Comparison of ENCODE assay signal across 9 cellular contexts in genomic region chrX:49106930-49107329, GRCh38. TPM values are rescaled to one million over a fixed set of nuclear protein-coding genes. Genes with fewer than 3 reads are reported as not detected.
DNase-seq lines count a peak whose midpoint lies in the region; TF ChIP-seq lines count a peak whose summit lies in the region.
"Had no signal": no experiment of that assay in that cellular context is flagged by ENCODE, and none has a peak within 500 bp of the region (broad histone marks: within the 10 kb centered on the region; RNA-seq: fewer than 3 reads in every experiment).

No MANE protein-coding gene starts in this region.

- H3K9me2 ChIP-seq in SK-N-SH: no peaks in the 10 kb centered on the region

- H3K36me3 ChIP-seq in SK-N-SH (replicated peaks in 1 of 2; ENCODE audit: control insufficient read depth in 1 of 2, insufficient read depth in 2 of 2, low read length in 1 of 2): peaks cover 6 to 8% of the 10 kb centered on the region in 2 experiments
- H3K36me3 ChIP-seq in prostate gland: no peaks in the 10 kb centered on the region

- H4K20me1 ChIP-seq in SK-N-SH (ENCODE audit: insufficient read depth): no peaks in the 10 kb centered on the region

- CTCF ChIA-PET in SK-N-SH (lab: Yijun Ruan, JAX): interaction anchor here (0.7 to 1.0 kb wide), 3 partner anchors 13 to 39 kb away, joined by 3 to 4 read pairs (median 4); no protein-coding TSS in a partner anchor

- peak; percentile 56 for TF ChIP-seq RAD21 in SK-N-SH (IDR thresholded peaks at IDR 0.05; ENCODE audit: low read length)

- H3K4me1 ChIP-seq in SK-N-SH (ENCODE audit: control insufficient read depth in 1 of 2, insufficient read depth in 2 of 2, low read depth in 1 of 2, low read length in 1 of 2): no peaks in the 10 kb centered on the region
- H3K4me1 ChIP-seq in prostate gland (replicated peaks): no peaks in the 10 kb centered on the region

- no peak overlapping the region for H3K9ac ChIP-seq in SK-N-SH

- DNase-seq in AG20443 (ENCODE audit: low spot score): peak; percentile 67
- no peak for DNase-seq in GM13977 (ENCODE audit: low spot score)
- peak; percentile 54 for DNase-seq in SK-N-SH
- peak; percentile 61 for DNase-seq in globus pallidus (ENCODE audit: low spot score)
- no peak for DNase-seq in retinal pigment epithelial cell (ENCODE audit: low read depth)
- no peak for DNase-seq in NK-92 treated with Interleukin-12 subunit alpha and Interleukin-12 subunit beta, amount 100 ng/mL, for 24 hours (lab: John Stamatoyannopoulos, UW)
- DNase-seq in NCI-H2081 treated with DMSO at 0.1 percent for 48 hours (lab: John Stamatoyannopoulos, UW): no peak
- no peak for DNase-seq in prostate gland (ENCODE audit: low spot score)

- H3K27ac ChIP-seq in SK-N-SH (ENCODE audit: low read depth in 2 of 2, low read length in 1 of 2): no peak overlapping the region
- no peak overlapping the region for H3K27ac ChIP-seq in prostate gland
- H3K27ac ChIP-seq: HL-60 had no signal

- H3K27me3 ChIP-seq in SK-N-SH (ENCODE audit: insufficient read depth) (no peaks in the 10 kb centered on the region), prostate gland (replicated peaks; ENCODE audit: insufficient read depth) (no peaks in the 10 kb centered on the region)

- 64% methylated on average over 7 of the region's 7 CpGs for WGBS in SK-N-SH (ENCODE audit: low lambda C conversion rate)
- WGBS in prostate gland: 31% methylated on average over 7 of the region's 7 CpGs

- H3K79me2 ChIP-seq in SK-N-SH (ENCODE audit: insufficient read depth): no peaks in the 10 kb centered on the region

- H3F3A ChIP-seq in SK-N-SH (replicated peaks; ENCODE audit: insufficient read depth): no peaks in the 10 kb centered on the region

- TF ChIP-seq EP300 in SK-N-SH (IDR thresholded peaks at IDR 0.05; ENCODE audit: borderline replicate concordance in 1 of 2, low read depth in 1 of 2, low read length in 1 of 2): no peak

- in situ Hi-C loops in GM13977 (cut with MboI; ENCODE audit: low pct_unique_long_range_greater_than_20kb, low sequenced_read_pairs, unreplicated experiment): no loop called here

- POLR2A ChIA-PET in SK-N-SH (lab: Yijun Ruan, JAX): no interaction called here

- H2AFZ ChIP-seq in SK-N-SH (ENCODE audit: low read depth): no peak overlapping the region

- TF ChIP-seq CTCF in GM13977 (IDR thresholded peaks at IDR 0.05; ENCODE audit: extremely low read depth, insufficient read depth, missing control alignments) (peak; percentile 18), SK-N-SH (IDR thresholded peaks at IDR 0.05) (peak; percentile 59), retinal pigment epithelial cell (conservative IDR thresholded peaks at IDR 0.05; ENCODE audit: low read depth, low read length) (peak; percentile 63), prostate gland (IDR thresholded peaks at IDR 0.05) (peak in 2 of 4 experiments; percentile 25 to 34)

- H3K4me2 ChIP-seq in SK-N-SH: no peak overlapping the region

- H3K4me3 ChIP-seq in SK-N-SH (ENCODE audit: low read depth in 2 of 2, low read length in 1 of 2) (no peak overlapping the region), retinal pigment epithelial cell (ENCODE audit: low read length) (no peak overlapping the region), prostate gland (no peak overlapping the region)

- intact Hi-C loops in prostate gland (cut with DNase I): no loop called here

- no peak for TF ChIP-seq POLR2A in prostate gland (IDR thresholded peaks at IDR 0.05)

- no peaks in the 10 kb centered on the region for H3K9me3 ChIP-seq in SK-N-SH
- no peaks in the 10 kb centered on the region for H3K9me3 ChIP-seq in prostate gland

TF ChIP-seq in SK-N-SH, 30 proteins besides CTCF, POLR2A, EP300 and RAD21:
- TF ChIP-seq POLR2AphosphoS5 (IDR thresholded peaks at IDR 0.05; ENCODE audit: low read depth, low read length): no peak
- TF ChIP-seq GATA2 (CRISPR knock-in tag; IDR thresholded peaks at IDR 0.05): no peak
- no peak for TF ChIP-seq NRF1 (IDR thresholded peaks at IDR 0.05; ENCODE audit: low read depth, low read length)
- TF ChIP-seq RXRA (IDR thresholded peaks at IDR 0.05; ENCODE audit: borderline replicate concordance, low read depth): no peak
- no peak for TF ChIP-seq SMC3 (IDR thresholded peaks at IDR 0.05; ENCODE audit: low read depth, low read length)

RNA-seq across cellular contexts. Expression of gene GPKOW, which starts 16.6 kb away (rescaled TPM):
- polyA plus RNA-seq in SK-N-SH (2012; rRNA removed): 33.6 and 36.7 TPM in 2 replicates
- polyA plus RNA-seq in SK-N-SH (2012; cell fraction: cytosol; rRNA removed): 24.3 and 30.6 TPM in 2 replicates
- 23.9 and 24.3 TPM in 2 replicates for polyA plus RNA-seq in SK-N-SH (2012; cell fraction: nucleus; rRNA removed)
- total RNA-seq in prostate gland: 10 to 100 TPM; 21.2 to 28.7 TPM

RNA-seq across cellular contexts. Expression of gene WDR45, which starts 27.2 kb away (rescaled TPM):
- polyA plus RNA-seq in SK-N-SH (2012; rRNA removed): 108 and 129 TPM in 2 replicates
- 40.6 and 56.6 TPM in 2 replicates for polyA plus RNA-seq in SK-N-SH (2012; cell fraction: cytosol; rRNA removed)
- polyA plus RNA-seq in SK-N-SH (2012; cell fraction: nucleus; rRNA removed): 495 and 561 TPM in 2 replicates
- 10 to 100 TPM; 67.8 to 93.6 TPM for total RNA-seq in prostate gland

RNA-seq across cellular contexts. Expression of gene PRAF2, which starts 33.1 kb away (rescaled TPM):
- polyA plus RNA-seq in SK-N-SH (2012; rRNA removed): 67.6 and 91.9 TPM in 2 replicates
- polyA plus RNA-seq in SK-N-SH (2012; cell fraction: cytosol; rRNA removed): 47.9 and 82.0 TPM in 2 replicates
- polyA plus RNA-seq in SK-N-SH (2012; cell fraction: nucleus; rRNA removed): 41.6 and 50.7 TPM in 2 replicates
- total RNA-seq in prostate gland: 10 to 100 TPM; 13.9 to 42.9 TPM

RNA-seq across cellular contexts. Expression of gene CCDC120, which starts 48.1 kb away (rescaled TPM):
- 1.6 and 2.1 TPM in 2 replicates for polyA plus RNA-seq in SK-N-SH (2012; rRNA removed)
- polyA plus RNA-seq in SK-N-SH (2012; cell fraction: cytosol; rRNA removed): 1.1 and 1.5 TPM in 2 replicates
- 7.7 and 8.9 TPM in 2 replicates for polyA plus RNA-seq in SK-N-SH (2012; cell fraction: nucleus; rRNA removed)
- 10 to 100 TPM; 12.3 to 15.0 TPM for total RNA-seq in prostate gland

RNA-seq across cellular contexts. Expression of gene MAGIX, which starts 55.6 kb away (rescaled TPM):
- polyA plus RNA-seq in SK-N-SH (2012; rRNA removed): 0.78 and 1.1 TPM in 2 replicates
- polyA plus RNA-seq in SK-N-SH (2012; cell fraction: cytosol; rRNA removed): 0.32 and 0.62 TPM in 2 replicates
- 2.6 and 3.1 TPM in 2 replicates for polyA plus RNA-seq in SK-N-SH (2012; cell fraction: nucleus; rRNA removed)
- total RNA-seq in prostate gland: 10 to 100 TPM; 16.0 to 16.6 TPM

Comparison
In these comparisons a context has a peak if more than half of its experiments do, and no peak if none do; other contexts are left out.
1. DNase-seq: peak in AG20443 (single experiment), SK-N-SH (single experiment) and globus pallidus (single experiment); none in GM13977 (single experiment), retinal pigment epithelial cell (single experiment), NK-92 treated with Interleukin-12 subunit alpha and Interleukin-12 subunit beta, amount 100 ng/mL, for 24 hours (single experiment), NCI-H2081 treated with DMSO at 0.1 percent for 48 hours (single experiment) and prostate gland (single experiment).